8 cellular contexts compared by ENCODE assay signal in genomic region chr11:19432370-19433163, GRCh38.
DNase-seq lines count a peak whose midpoint lies in the region; ATAC-seq and TF ChIP-seq lines count a peak whose summit lies in the region.

No MANE protein-coding gene starts in this region.

- no peak overlapping the region for H3K4me3 ChIP-seq in epithelial cell of esophagus (ENCODE audit: low read length)

- DNase-seq in Daoy (ENCODE audit: low read depth) (peak; percentile 83), epithelial cell of esophagus (ENCODE audit: low read depth) (peak; percentile 67), left lobe of liver (ENCODE audit: low spot score) (no peak), GM13976 (ENCODE audit: low spot score) (no peak), SIG-M5 treated with dmso at 0.1 percent for 504 hours (lab: John Stamatoyannopoulos, UW; ENCODE audit: unreplicated experiment) (no peak), ureter (ENCODE audit: low spot score) (no peak)

- in situ Hi-C loops in GM13976 (cut with MboI; ENCODE audit: low sequenced_read_pairs, unreplicated experiment): no loop called here

- TF ChIP-seq CTCF in epithelial cell of esophagus (IDR thresholded peaks at IDR 0.05; ENCODE audit: insufficient read depth, low read depth, low read length, missing control alignments) (no peak), GM13976 (IDR thresholded peaks at IDR 0.05; ENCODE audit: borderline replicate concordance, control extremely low read depth, extremely low read depth, insufficient read depth, missing control alignments) (no peak)

- ATAC-seq in GM21381 (IDR thresholded peaks at IDR 0.05; ENCODE audit: unreplicated experiment) (peak; percentile 49), HG03469 (IDR thresholded peaks at IDR 0.05; ENCODE audit: unreplicated experiment) (peak; percentile 38), left lobe of liver (no peak)

Comparison
In these comparisons a context has a peak if more than half of its experiments do, and no peak if none do; other contexts are left out.
1. DNase-seq: peak in Daoy (single experiment) and epithelial cell of esophagus (single experiment); none in left lobe of liver (single experiment), GM13976 (single experiment), SIG-M5 treated with dmso at 0.1 percent for 504 hours (single experiment) and ureter (single experiment).